22 cellular contexts compared by ENCODE assay signal in genomic region chr3:66023728-66024390, GRCh38. TPM values are rescaled to one million over a fixed set of nuclear protein-coding genes. Genes with fewer than 3 reads are reported as not detected.
"Had no signal": no experiment of that assay in that cellular context is flagged by ENCODE, and none has a peak within 500 bp of the region (broad histone marks: within the 10 kb centered on the region; RNA-seq: fewer than 3 reads in every experiment).

No MANE protein-coding gene starts in this region.

- H3K36me3 Mint-ChIP-seq: natural killer cell treated with Interleukin-12 subunit alpha and Interleukin-12 subunit beta and Interleukin-15 and Interleukin-18, amount 100 ng/mL, for 72 hours; neural progenitor cell had no signal

- H3K27ac Mint-ChIP-seq: dendritic cell treated with granulocyte-macrophage colony-stimulating factor and Interleukin-4, amounts not matched to agents 40 ng/mL and 50 ng/mL, for 4 days; endodermal cell; natural killer cell treated with Interleukin-12 subunit alpha and Interleukin-12 subunit beta and Interleukin-15 and Interleukin-18, amount 100 ng/mL, for 72 hours; neural progenitor cell; type B pancreatic cell had no signal

- H3K4me3 Mint-ChIP-seq: dendritic cell treated with granulocyte-macrophage colony-stimulating factor and Interleukin-4, amounts not matched to agents 40 ng/mL and 50 ng/mL, for 4 days; endodermal cell; natural killer cell treated with Interleukin-12 subunit alpha and Interleukin-12 subunit beta and Interleukin-15 and Interleukin-18, amount 100 ng/mL, for 72 hours; neural progenitor cell; type B pancreatic cell had no signal

- H3K27me3 Mint-ChIP-seq: dendritic cell treated with granulocyte-macrophage colony-stimulating factor and Interleukin-4, amounts not matched to agents 40 ng/mL and 50 ng/mL, for 4 days; type B pancreatic cell had no signal

- ATAC-seq: esophagus mucosa; gastrocnemius medialis; heart right ventricle; left lung; natural killer cell treated with Interleukin-12 subunit alpha and Interleukin-12 subunit beta and Interleukin-15 and Interleukin-18, amount 100 ng/mL, for 72 hours; psoas muscle had no signal

- DNase-seq: gastrocnemius medialis; heart right ventricle; hypothalamus; islet precursor cell; left lung; nucleus accumbens; psoas muscle; retina; right lobe of liver; spleen; stimulated activated CD4-positive, alpha-beta T cell treated with anti-CD3 and anti-CD28 coated beads, Interleukin-2, amount 100 ng/mL, for 24 hours; stimulated activated CD4-positive, alpha-beta T cell treated with anti-CD3 and anti-CD28 coated beads, Interleukin-4, amount 100 ng/mL, for 4 hours; stimulated activated naive CD4-positive, alpha-beta T cell; stomach; uterus had no signal

- FAIRE-seq: colon had no signal

- H3K9me3 Mint-ChIP-seq: dendritic cell treated with granulocyte-macrophage colony-stimulating factor and Interleukin-4, amounts not matched to agents 40 ng/mL and 50 ng/mL, for 4 days; endodermal cell; natural killer cell treated with Interleukin-12 subunit alpha and Interleukin-12 subunit beta and Interleukin-15 and Interleukin-18, amount 100 ng/mL, for 72 hours; neural progenitor cell; type B pancreatic cell had no signal

RNA-seq across cellular contexts. Expression of gene MAGI1, which starts 14.9 kb away (rescaled TPM):
- total RNA-seq: natural killer cell treated with Interleukin-12 subunit alpha and Interleukin-12 subunit beta and Interleukin-15 and Interleukin-18, amount 100 ng/mL, for 72 hours had no signal
